1 cellular context compared by ENCODE assay signal in genomic region chr9:36148652-36149051, GRCh38.
TF ChIP-seq lines count a peak whose summit lies in the region.

No MANE protein-coding gene starts in this region.

TF ChIP-seq in IMR-90, 13 proteins besides CTCF, POLR2A, EP300 and RAD21 (continued from another document):
- TF ChIP-seq, protein P1, sequence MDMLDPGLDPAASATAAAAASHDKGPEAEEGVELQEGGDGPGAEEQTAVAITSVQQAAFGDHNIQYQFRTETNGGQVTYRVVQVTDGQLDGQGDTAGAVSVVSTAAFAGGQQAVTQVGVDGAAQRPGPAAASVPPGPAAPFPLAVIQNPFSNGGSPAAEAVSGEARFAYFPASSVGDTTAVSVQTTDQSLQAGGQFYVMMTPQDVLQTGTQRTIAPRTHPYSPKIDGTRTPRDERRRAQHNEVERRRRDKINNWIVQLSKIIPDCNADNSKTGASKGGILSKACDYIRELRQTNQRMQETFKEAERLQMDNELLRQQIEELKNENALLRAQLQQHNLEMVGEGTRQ (IDR thresholded peaks at IDR 0.05; ENCODE audit: low read depth, low read length), result no peak
- peak; percentile 55 for TF ChIP-seq BHLHE40 (IDR thresholded peaks at IDR 0.05; ENCODE audit: low read depth, low read length)
- TF ChIP-seq FOS (IDR thresholded peaks at IDR 0.05; ENCODE audit: low read depth, low read length), result peak; percentile 89
- peak; percentile 24; the same call in 1 of the 2 replicates for TF ChIP-seq SMC3 (IDR thresholded peaks at IDR 0.05; ENCODE audit: low read depth, low read length)
- no peak for TF ChIP-seq CEBPB (IDR thresholded peaks at IDR 0.05; ENCODE audit: low read depth, low read length)
- TF ChIP-seq MAFK (IDR thresholded peaks at IDR 0.05; ENCODE audit: low read depth, low read length), result no peak
- TF ChIP-seq MAZ (IDR thresholded peaks at IDR 0.05; ENCODE audit: borderline replicate concordance, low read depth, low read length), result peak; percentile 99
- no peak for TF ChIP-seq NFE2L2 (IDR thresholded peaks at IDR 0.05; ENCODE audit: low read depth, low read length)
- TF ChIP-seq MXI1 (IDR thresholded peaks at IDR 0.05; ENCODE audit: borderline replicate concordance, low read depth, low read length), result peak; percentile 77; the same call in 1 of the 2 replicates
- no peak for TF ChIP-seq CHD1 (IDR thresholded peaks at IDR 0.05; ENCODE audit: low read depth, low read length)
- TF ChIP-seq RFX5 (IDR thresholded peaks at IDR 0.05; ENCODE audit: low read depth, low read length), result no peak
TF ChIP-seq in IMR-90: peak in this region for 5.
